ENCODE assay signal across 13 cellular contexts in the genomic region with DNA sequence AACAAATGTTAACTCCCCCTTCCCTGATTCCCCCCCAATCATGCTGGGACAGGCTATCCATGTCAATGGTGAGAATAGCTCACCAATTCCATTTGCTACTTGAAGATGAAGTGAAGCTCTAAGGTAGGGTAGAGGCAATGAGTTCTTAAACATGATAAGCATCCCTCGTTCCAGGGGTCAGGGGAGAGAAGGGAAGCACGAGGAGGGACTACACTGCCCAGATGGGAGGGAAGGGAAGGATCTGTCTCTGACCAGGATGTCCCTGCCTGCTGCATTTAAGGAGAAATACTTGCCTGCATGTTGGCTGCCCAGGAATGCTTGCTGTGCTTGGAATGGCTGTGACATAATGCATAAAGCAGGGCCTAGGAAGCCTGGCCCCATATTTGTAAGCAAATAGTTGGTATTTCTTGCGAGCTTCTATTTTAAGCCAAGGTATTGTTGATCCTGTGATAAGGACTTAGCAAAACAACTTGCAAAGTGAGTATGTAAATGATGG.
DNase-seq lines count a peak whose midpoint lies in the region; ATAC-seq and TF ChIP-seq lines count a peak whose summit lies in the region.
"Had no signal": no experiment of that assay in that cellular context is flagged by ENCODE, and none has a peak within 500 bp of the region (broad histone marks: within the 10 kb centered on the region; RNA-seq: fewer than 3 reads in every experiment).

No MANE protein-coding gene starts in this region.

- H3K27me3 Mint-ChIP-seq in nephron progenitor cell (ENCODE audit: low read depth, poor library complexity): no peaks in the 10 kb centered on the region
- H3K27me3 Mint-ChIP-seq: activated naive CD8-positive, alpha-beta T cell treated with anti-CD3 and anti-CD28 coated beads for 36 hours had no signal

- no peak for ATAC-seq in GM19035 (IDR thresholded peaks at IDR 0.05; ENCODE audit: unreplicated experiment)

- H3K4me3 Mint-ChIP-seq in nephron progenitor cell: no peak overlapping the region
- H3K4me3 Mint-ChIP-seq: activated naive CD8-positive, alpha-beta T cell treated with anti-CD3 and anti-CD28 coated beads for 36 hours; nephron had no signal

- no peak overlapping the region for H3K4me3 ChIP-seq in BJ (ENCODE audit: low read depth, low read length)
- H3K4me3 ChIP-seq in HUES48 (ENCODE audit: low read depth, low read length): peak overlapping the region; percentile 9; the same call in 1 of the 2 replicates

- no peaks in the 10 kb centered on the region for H3K27me3 ChIP-seq in BJ (ENCODE audit: control insufficient read depth, insufficient read depth, low read length)
- H3K27me3 ChIP-seq in HUES48 (ENCODE audit: control insufficient read depth, insufficient read depth, low read length): no peaks in the 10 kb centered on the region

- peak; percentile 75 for DNase-seq in BJ (ENCODE audit: low read depth)
- DNase-seq in dedifferentiated amniotic fluid mesenchymal stem cell (ENCODE audit: extremely low spot score): peak; percentile 65
- no peak for DNase-seq in nephron progenitor cell
- no peak for DNase-seq in NCI-H524 treated with DMSO at 0.1 percent for 48 hours (lab: John Stamatoyannopoulos, UW)
- no peak for DNase-seq in OCI-M1 (lab: John Stamatoyannopoulos, UW)
- DNase-seq in stimulated activated CD4-positive, alpha-beta T cell treated with anti-CD3 and anti-CD28 coated beads, Interleukin-4, amount 100 ng/mL, for 1 hour: no peak
- DNase-seq: activated CD4-positive, CD25-positive, alpha-beta regulatory T cell; activated naive CD8-positive, alpha-beta T cell treated with anti-CD3 and anti-CD28 coated beads for 36 hours; NCI-H2171 treated with DMSO at 0.1 percent for 48 hours had no signal

- peak overlapping the region; percentile 89 for H3K27ac ChIP-seq in HUES48 (ENCODE audit: low read depth, low read length)
- H3K27ac ChIP-seq: RWPE1 had no signal

- peaks cover 39% of the 10 kb centered on the region for H3K4me1 ChIP-seq in HUES48 (ENCODE audit: control insufficient read depth, insufficient read depth, low read length)

- H3K36me3 ChIP-seq in BJ (ENCODE audit: control insufficient read depth, insufficient read depth, low read length) (no peaks in the 10 kb centered on the region), HUES48 (ENCODE audit: control insufficient read depth, insufficient read depth, low read length) (peaks cover 36% of the 10 kb centered on the region)

- H3K4me1 Mint-ChIP-seq in nephron progenitor cell: no peaks in the 10 kb centered on the region
- H3K4me1 Mint-ChIP-seq: nephron had no signal

- POLR2A ChIA-PET in BJ (lab: Charles Lee): interaction anchor here (2.3 kb wide), 1 partner anchor 14 kb away, joined by 9 read pairs; no protein-coding TSS in a partner anchor

- TF ChIP-seq CTCF in BJ (IDR thresholded peaks at IDR 0.05; ENCODE audit: insufficient read depth, low read depth, low read length) (no peak), nephron progenitor cell (IDR thresholded peaks at IDR 0.05) (no peak)

- H3K9me3 Mint-ChIP-seq in nephron progenitor cell: no peaks in the 10 kb centered on the region
- H3K9me3 Mint-ChIP-seq: activated naive CD8-positive, alpha-beta T cell treated with anti-CD3 and anti-CD28 coated beads for 36 hours; nephron had no signal

- H3K9ac ChIP-seq in HUES48 (ENCODE audit: low read depth, low read length): no peak overlapping the region

- H3K27ac Mint-ChIP-seq in nephron progenitor cell: peak overlapping the region; percentile 74
- H3K27ac Mint-ChIP-seq: nephron had no signal

- CTCF ChIA-PET in BJ (lab: Yijun Ruan, JAX): interaction anchor here (0.6 to 1.3 kb wide), 5 partner anchors 9 to 1319 kb away, joined by 3 read pairs; no protein-coding TSS in a partner anchor

- H3K36me3 Mint-ChIP-seq in nephron progenitor cell (ENCODE audit: low read depth): peaks cover 59% of the 10 kb centered on the region

- H3K9me3 ChIP-seq in HUES48 (ENCODE audit: control insufficient read depth, insufficient read depth, low read length): no peaks in the 10 kb centered on the region

Comparison
In these comparisons a context has a peak if more than half of its experiments do, and no peak if none do; other contexts are left out.
1. DNase-seq: peak in BJ (single experiment) and dedifferentiated amniotic fluid mesenchymal stem cell (single experiment); none in nephron progenitor cell (single experiment), NCI-H524 treated with DMSO at 0.1 percent for 48 hours (single experiment), OCI-M1 (single experiment) and stimulated activated CD4-positive, alpha-beta T cell treated with anti-CD3 and anti-CD28 coated beads, Interleukin-4, amount 100 ng/mL, for 1 hour (single experiment).